19 cellular contexts compared by ENCODE assay signal in the genomic region with DNA sequence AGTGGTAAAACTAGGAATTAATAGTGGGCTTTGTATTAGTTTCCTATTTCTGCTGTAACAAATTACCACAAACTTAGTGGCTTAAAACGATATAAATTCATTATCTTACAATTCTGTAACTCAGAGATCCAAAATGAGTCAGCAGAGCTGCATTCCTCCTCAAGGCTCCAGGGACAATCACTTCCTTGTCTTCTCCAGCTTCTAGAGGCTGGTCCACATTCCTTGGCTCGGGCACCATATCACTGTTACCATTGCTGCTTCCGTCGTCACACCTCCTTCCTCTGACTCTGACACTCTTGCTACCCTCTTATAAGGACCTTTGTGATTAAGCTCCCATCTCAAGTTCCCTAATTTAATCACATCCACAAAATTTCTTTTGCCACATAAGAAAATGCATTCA.
A peak's percentile ranks its signal among the peaks of the same experiment; 100 is the strongest.
DNase-seq lines count a peak whose midpoint lies in the region; ATAC-seq and TF ChIP-seq lines count a peak whose summit lies in the region.
"Had no signal": no experiment of that assay in that cellular context is flagged by ENCODE, and none has a peak within 500 bp of the region (broad histone marks: within the 10 kb centered on the region; RNA-seq: fewer than 3 reads in every experiment).

No MANE protein-coding gene starts in this region.

- no peak overlapping the region for H3K27ac ChIP-seq in body of pancreas
- H3K27ac ChIP-seq: SK-N-MC, uterus had no signal

- no peak for TF ChIP-seq POLR2A in body of pancreas (IDR thresholded peaks at IDR 0.05)

- ATAC-seq in body of pancreas (peak; percentile 40), left ventricle myocardium superior (peak; percentile 50)
- ATAC-seq: activated CD4-positive, CD25-positive, alpha-beta regulatory T cell treated with anti-CD3 and anti-CD28 coated beads, Interleukin-2, amount 50 U/mL, for 24 hours had no signal

- H3K4me1 ChIP-seq in body of pancreas: no peaks in the 10 kb centered on the region
- H3K4me1 ChIP-seq: uterus had no signal

- intact Hi-C loops in body of pancreas (cut with DNase I) (no loop called here), left ventricle myocardium superior (cut with micrococcal nuclease) (no loop called here), posterior vena cava (cut with DNase I) (no loop called here)

- TF ChIP-seq CTCF in body of pancreas (IDR thresholded peaks at IDR 0.05): no peak
- TF ChIP-seq CTCF in GM20000 (IDR thresholded peaks at IDR 0.05; ENCODE audit: extremely low read depth, missing control alignments): no peak

- no peaks in the 10 kb centered on the region for H3K9me3 ChIP-seq in body of pancreas
- H3K9me3 ChIP-seq: uterus had no signal

- no peak overlapping the region for H3K4me3 ChIP-seq in body of pancreas
- H3K4me3 ChIP-seq: SK-N-MC, uterus had no signal

- 22% methylated on average over 4 of the region's 4 CpGs for WGBS in body of pancreas, 2 donors

- H3K36me3 ChIP-seq in body of pancreas (replicated peaks in 1 of 2; ENCODE audit: insufficient read depth in 1 of 2, low read depth in 2 of 2): no peaks in the 10 kb centered on the region
- H3K36me3 ChIP-seq: uterus had no signal

- H3K27me3 ChIP-seq in body of pancreas: no peaks in the 10 kb centered on the region
- H3K27me3 ChIP-seq: uterus had no signal

- peak; percentile 18 for DNase-seq in M059J (ENCODE audit: low read depth)
- DNase-seq in body of pancreas: peak in 2 of 4 donors; percentile 5
- DNase-seq in left ventricle myocardium superior: no peak
- peak; percentile 22 for DNase-seq in stromal cell of bone marrow (ENCODE audit: low read depth)
- no peak for DNase-seq in posterior vena cava (ENCODE audit: low spot score)
- DNase-seq in midbrain (lab: John Stamatoyannopoulos, UW): no peak
- no peak for DNase-seq in GM20000 (ENCODE audit: low spot score)
- DNase-seq: activated effector memory CD4-positive, alpha-beta T cell treated with anti-CD3 and anti-CD28 coated beads, Interleukin-2, amount 50 U/mL, for 16 hours; AML-193; amniotic stem cell; endodermal cell; H7; NCI-H2081; NCI-H69; occipital lobe; T1000; uterus had no signal

Comparison
In these comparisons a context has a peak if more than half of its experiments do, and no peak if none do; other contexts are left out.
1. DNase-seq: peak in M059J (single experiment) and stromal cell of bone marrow (single experiment); none in left ventricle myocardium superior (single experiment), posterior vena cava (single experiment), midbrain (single experiment) and GM20000 (single experiment).